Comparison of ENCODE assay signal across 37 cellular contexts in the genomic region with DNA sequence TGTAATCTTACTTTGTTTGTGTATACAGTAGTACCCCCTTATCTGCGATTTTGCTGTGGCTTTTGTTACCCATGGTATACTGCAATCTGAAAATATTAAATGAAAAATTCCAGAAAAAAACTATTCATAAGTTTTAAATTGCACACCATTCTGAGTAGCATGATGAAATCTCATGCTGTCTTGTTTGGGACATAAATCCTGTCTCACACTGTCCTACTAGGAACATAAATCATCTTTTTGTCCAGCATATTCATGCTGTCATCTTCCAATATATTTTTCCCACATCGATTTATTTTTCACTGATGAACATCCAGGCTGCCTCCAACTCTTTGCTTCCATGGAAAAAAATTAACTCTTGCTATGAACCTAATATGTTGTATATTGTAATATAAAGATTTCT.
"Had no signal": no experiment of that assay in that cellular context is flagged by ENCODE, and none has a peak within 500 bp of the region (broad histone marks: within the 10 kb centered on the region; RNA-seq: fewer than 3 reads in every experiment).

No MANE protein-coding gene starts in this region.

- ATAC-seq: activated naive CD4-positive, alpha-beta T cell treated with anti-CD3 and anti-CD28 coated beads, Interleukin-2, amount 50 U/mL, for 72 hours; activated naive CD8-positive, alpha-beta T cell treated with anti-CD3 and anti-CD28 coated beads, Interleukin-2, amount 50 U/mL, for 24 hours; activated T-cell treated with anti-CD3 and anti-CD28 coated beads, Interleukin-2, amount 50 U/mL, for 4 hours; activated T-cell treated with anti-CD3 and anti-CD28 coated beads, Interleukin-2, amount 50 U/mL, for 72 hours; activated T-helper 17 cell treated with anti-CD3 and anti-CD28 coated beads, Interleukin-2, amount 50 U/mL, for 72 hours; body of pancreas had no signal

- H3K36me3 ChIP-seq: adrenal gland had no signal

- H3K27me3 Mint-ChIP-seq: activated naive CD4-positive, alpha-beta T cell treated with anti-CD3 and anti-CD28 coated beads, Interleukin-2, amount 10 ng/mL, durations not matched to agents 7 days and 5 days; activated naive CD4-positive, alpha-beta T cell treated with anti-CD3 and anti-CD28 coated beads, Interleukin-2, amount 50 U/mL, for 24 hours; activated naive CD8-positive, alpha-beta T cell; activated naive CD8-positive, alpha-beta T cell treated with anti-CD3 and anti-CD28 coated beads for 36 hours; activated naive CD8-positive, alpha-beta T cell treated with anti-CD3 and anti-CD28 coated beads, Interleukin-2, amount 10 ng/mL, durations not matched to agents 7 days and 5 days; activated naive CD8-positive, alpha-beta T cell treated with anti-CD3 and anti-CD28 coated beads, Interleukin-2, amount 50 U/mL, for 24 hours; activated T-helper 17 cell treated with anti-CD3 and anti-CD28 coated beads, Interleukin-2, amount 50 U/mL, for 72 hours; brain; central memory CD8-positive, alpha-beta T cell had no signal

- DNase-seq: activated effector memory CD4-positive, alpha-beta T cell treated with anti-CD3 and anti-CD28 coated beads, Interleukin-2, amount 50 U/mL, for 16 hours; activated effector memory CD4-positive, alpha-beta T cell treated with Interleukin-2 at 50 U/mL for 16 hours; activated gamma-delta T cell; activated gamma-delta T cell treated with Interleukin-2 at 50 U/mL for 16 hours; activated naive CD4-positive, alpha-beta T cell; activated naive CD4-positive, alpha-beta T cell treated with anti-CD3 and anti-CD28 coated beads for 36 hours; activated naive CD4-positive, alpha-beta T cell treated with anti-CD3 and anti-CD28 coated beads, Interleukin-2, amount 10 ng/mL, durations not matched to agents 7 days and 5 days; activated naive CD4-positive, alpha-beta T cell treated with anti-CD3 and anti-CD28 coated beads, Interleukin-2, amount 50 U/mL, for 16 hours; activated naive CD4-positive, alpha-beta T cell treated with Interleukin-2 at 50 U/mL for 16 hours; activated naive CD8-positive, alpha-beta T cell treated with anti-CD3 and anti-CD28 coated beads for 36 hours; activated naive CD8-positive, alpha-beta T cell treated with anti-CD3 and anti-CD28 coated beads, Interleukin-2, amount 10 ng/mL, durations not matched to agents 7 days and 5 days; activated naive CD8-positive, alpha-beta T cell treated with anti-CD3 and anti-CD28 coated beads, Interleukin-2, amount 50 U/mL, for 24 hours; activated T-cell treated with anti-CD3 and anti-CD28 coated beads, Interleukin-2, amount 50 U/mL, for 4 hours; activated T-cell treated with anti-CD3 and anti-CD28 coated beads, Interleukin-2, amount 50 U/mL, for 48 hours; activated T-cell treated with anti-CD3 and anti-CD28 coated beads, Interleukin-2, amount 50 U/mL, for 72 hours; adrenal gland; amniotic stem cell; amygdala; aorta; body of pancreas; brain microvascular endothelial cell; caudate nucleus; central memory CD4-positive, alpha-beta T cell; cerebellar nuclear complex had no signal

- H3K27ac ChIP-seq: adrenal gland, ascending aorta, body of pancreas, brain microvascular endothelial cell, breast epithelium, cardiac muscle cell had no signal

- H3K4me1 Mint-ChIP-seq: activated naive CD4-positive, alpha-beta T cell treated with anti-CD3 and anti-CD28 coated beads, Interleukin-2, amount 10 ng/mL, durations not matched to agents 7 days and 5 days; activated naive CD4-positive, alpha-beta T cell treated with anti-CD3 and anti-CD28 coated beads, Interleukin-2, amount 50 U/mL, for 24 hours; activated naive CD8-positive, alpha-beta T cell treated with anti-CD3 and anti-CD28 coated beads for 36 hours; activated naive CD8-positive, alpha-beta T cell treated with anti-CD3 and anti-CD28 coated beads, Interleukin-2, amount 10 ng/mL, durations not matched to agents 7 days and 5 days; activated naive CD8-positive, alpha-beta T cell treated with anti-CD3 and anti-CD28 coated beads, Interleukin-2, amount 50 U/mL, for 24 hours; activated T-helper 17 cell treated with anti-CD3 and anti-CD28 coated beads, Interleukin-2, amount 50 U/mL, for 72 hours; brain; central memory CD8-positive, alpha-beta T cell had no signal

- H3K4me1 ChIP-seq: adrenal gland, ascending aorta, body of pancreas, breast epithelium had no signal

- H3K9me3 Mint-ChIP-seq: activated naive CD4-positive, alpha-beta T cell treated with anti-CD3 and anti-CD28 coated beads, Interleukin-2, amount 10 ng/mL, durations not matched to agents 7 days and 5 days; activated naive CD4-positive, alpha-beta T cell treated with anti-CD3 and anti-CD28 coated beads, Interleukin-2, amount 50 U/mL, for 24 hours; activated naive CD8-positive, alpha-beta T cell treated with anti-CD3 and anti-CD28 coated beads, Interleukin-2, amount 10 ng/mL, durations not matched to agents 7 days and 5 days; activated T-cell treated with anti-CD3 and anti-CD28 coated beads, Interleukin-2, amount 50 U/mL, for 72 hours; activated T-helper 1 cell treated with anti-CD3 and anti-CD28 coated beads, Interleukin-12 subunit alpha, Interleukin-12 subunit beta, Interleukin-2, Interleukin-4 antibody, amounts not matched to agents 30 ng/mL and 10 ng/mL and 1 ng/mL, durations not matched to agents 14 hours and 24 hours and 36 hours; activated T-helper 17 cell treated with anti-CD3 and anti-CD28 coated beads, Interleukin-2, amount 50 U/mL, for 72 hours; activated T-helper 2 cell treated with anti-CD3 and anti-CD28 coated beads, Interferon-gamma antibody, Interleukin-2, Interleukin-4, amounts not matched to agents 10 μg/mL and 5 μg/mL and 100 μg/mL, durations not matched to agents 14 hours and 24 hours and 36 hours; central memory CD8-positive, alpha-beta T cell had no signal

- H3K27ac Mint-ChIP-seq: activated naive CD4-positive, alpha-beta T cell treated with anti-CD3 and anti-CD28 coated beads for 36 hours; activated naive CD4-positive, alpha-beta T cell treated with anti-CD3 and anti-CD28 coated beads, Interleukin-2, amount 10 ng/mL, durations not matched to agents 7 days and 5 days; activated naive CD4-positive, alpha-beta T cell treated with anti-CD3 and anti-CD28 coated beads, Interleukin-2, amount 50 U/mL, for 24 hours; activated naive CD4-positive, alpha-beta T cell treated with anti-CD3 and anti-CD28 coated beads, Interleukin-2, amount 50 U/mL, for 72 hours; activated naive CD8-positive, alpha-beta T cell; activated naive CD8-positive, alpha-beta T cell treated with anti-CD3 and anti-CD28 coated beads for 36 hours; activated naive CD8-positive, alpha-beta T cell treated with anti-CD3 and anti-CD28 coated beads, Interleukin-2, amount 10 ng/mL, durations not matched to agents 7 days and 5 days; activated naive CD8-positive, alpha-beta T cell treated with anti-CD3 and anti-CD28 coated beads, Interleukin-2, amount 50 U/mL, for 24 hours; activated T-cell treated with anti-CD3 and anti-CD28 coated beads, Interleukin-2, amount 50 U/mL, for 72 hours; activated T-helper 1 cell treated with anti-CD3 and anti-CD28 coated beads, Interleukin-12 subunit alpha, Interleukin-12 subunit beta, Interleukin-2, Interleukin-4 antibody, amounts not matched to agents 30 ng/mL and 10 ng/mL and 1 ng/mL, durations not matched to agents 14 hours and 24 hours and 36 hours; activated T-helper 17 cell treated with anti-CD3 and anti-CD28 coated beads, Interleukin-2, amount 50 U/mL, for 72 hours; activated T-helper 2 cell treated with anti-CD3 and anti-CD28 coated beads, Interferon-gamma antibody, Interleukin-2, Interleukin-4, amounts not matched to agents 10 μg/mL and 5 μg/mL and 100 μg/mL, durations not matched to agents 14 hours and 24 hours and 36 hours had no signal

- H3K9me3 ChIP-seq: adrenal gland, body of pancreas, breast epithelium had no signal

- H3K4me3 Mint-ChIP-seq: activated naive CD4-positive, alpha-beta T cell treated with anti-CD3 and anti-CD28 coated beads for 36 hours; activated naive CD4-positive, alpha-beta T cell treated with anti-CD3 and anti-CD28 coated beads, Interleukin-2, amount 10 ng/mL, durations not matched to agents 7 days and 5 days; activated naive CD4-positive, alpha-beta T cell treated with anti-CD3 and anti-CD28 coated beads, Interleukin-2, amount 50 U/mL, for 24 hours; activated naive CD8-positive, alpha-beta T cell; activated naive CD8-positive, alpha-beta T cell treated with anti-CD3 and anti-CD28 coated beads for 36 hours; activated naive CD8-positive, alpha-beta T cell treated with anti-CD3 and anti-CD28 coated beads, Interleukin-2, amount 10 ng/mL, durations not matched to agents 7 days and 5 days; activated naive CD8-positive, alpha-beta T cell treated with anti-CD3 and anti-CD28 coated beads, Interleukin-2, amount 50 U/mL, for 24 hours; activated T-cell treated with anti-CD3 and anti-CD28 coated beads, Interleukin-2, amount 50 U/mL, for 4 hours; activated T-cell treated with anti-CD3 and anti-CD28 coated beads, Interleukin-2, amount 50 U/mL, for 72 hours; activated T-helper 1 cell treated with anti-CD3 and anti-CD28 coated beads, Interleukin-12 subunit alpha, Interleukin-12 subunit beta, Interleukin-2, Interleukin-4 antibody, amounts not matched to agents 30 ng/mL and 10 ng/mL and 1 ng/mL, durations not matched to agents 14 hours and 24 hours and 36 hours; activated T-helper 17 cell treated with anti-CD3 and anti-CD28 coated beads, Interleukin-2, amount 50 U/mL, for 72 hours; brain; central memory CD8-positive, alpha-beta T cell had no signal

- FAIRE-seq: astrocyte, bronchial epithelial cell had no signal

- H3K27me3 ChIP-seq: adrenal gland, ascending aorta, body of pancreas, brain microvascular endothelial cell, breast epithelium, cardiac muscle cell had no signal

- H3K4me3 ChIP-seq: adrenal gland, ascending aorta, body of pancreas, breast epithelium, cardiac muscle cell had no signal
